ENCODE assay signal across 34 cellular contexts in the genomic region with DNA sequence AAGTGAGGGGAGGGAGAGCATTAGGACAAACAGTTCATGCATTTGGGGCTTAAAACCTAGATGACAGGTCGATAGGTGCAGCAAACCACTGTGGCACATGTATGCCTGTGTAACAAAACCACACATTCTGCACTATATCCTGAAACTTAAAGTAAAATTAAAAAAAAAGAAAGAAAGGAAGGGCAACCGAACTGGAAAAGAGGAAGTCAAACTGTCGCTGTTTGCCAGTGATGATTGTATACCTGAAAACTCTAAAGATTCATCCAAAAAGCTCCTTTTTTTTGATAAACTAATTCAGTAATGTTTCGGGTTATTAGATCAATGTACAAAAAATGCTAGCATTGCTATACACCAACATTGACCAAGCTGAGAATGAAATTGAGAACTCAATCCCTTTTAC.
"Had no signal": no experiment of that assay in that cellular context is flagged by ENCODE, and none has a peak within 500 bp of the region (broad histone marks: within the 10 kb centered on the region; RNA-seq: fewer than 3 reads in every experiment).

No MANE protein-coding gene starts in this region.

- H3K27me3 ChIP-seq: adrenal gland, body of pancreas, brain microvascular endothelial cell, breast epithelium had no signal

- H3K27ac ChIP-seq: adrenal gland, body of pancreas, brain microvascular endothelial cell, breast epithelium, VCaP had no signal

- H3K4me3 ChIP-seq: adrenal gland, body of pancreas, breast epithelium had no signal

- H3K4me1 ChIP-seq: adrenal gland, body of pancreas, breast epithelium had no signal

- H3K9me3 ChIP-seq: adrenal gland, body of pancreas, breast epithelium had no signal

- DNase-seq: activated B cell treated with CpG ODN at 0.5 μM for 24 hours; activated CD4-positive, alpha-beta memory T cell treated with anti-CD3 and anti-CD28 coated beads for 36 hours; activated CD4-positive, alpha-beta T cell treated with anti-CD3 and anti-CD28 coated beads for 4 hours; activated CD4-positive, alpha-beta T cell treated with anti-CD3 and anti-CD28 coated beads, Interleukin-2, amount 10 ng/mL, durations not matched to agents 24 days and 14 days; activated CD4-positive, alpha-beta T cell treated with anti-CD3 and anti-CD28 coated beads, Interleukin-2, amount 50 U/mL, for 1 hour; activated CD4-positive, alpha-beta T cell treated with anti-CD3 and anti-CD28 coated beads, Interleukin-2, amount 50 U/mL, for 4 hours; activated CD4-positive, CD25-positive, alpha-beta regulatory T cell treated with anti-CD3 and anti-CD28 coated beads, Interleukin-2, amount 50 U/mL, for 72 hours; activated CD8-positive, alpha-beta memory T cell treated with anti-CD3 and anti-CD28 coated beads, Interleukin-2, amount 50 U/mL, for 4 hours; activated CD8-positive, alpha-beta T cell treated with anti-CD3 and anti-CD28 coated beads for 36 hours; activated effector memory CD4-positive, alpha-beta T cell treated with anti-CD3 and anti-CD28 coated beads, Interleukin-2, amount 50 U/mL, for 16 hours; activated gamma-delta T cell treated with Interleukin-2 at 50 U/mL for 16 hours; activated naive CD4-positive, alpha-beta T cell; activated naive CD4-positive, alpha-beta T cell treated with anti-CD3 and anti-CD28 coated beads for 36 hours; activated naive CD4-positive, alpha-beta T cell treated with anti-CD3 and anti-CD28 coated beads, Interleukin-2, amount 50 U/mL, for 16 hours; activated naive CD8-positive, alpha-beta T cell treated with anti-CD3 and anti-CD28 coated beads for 36 hours; activated T-cell treated with anti-CD3 and anti-CD28 coated beads for 4 hours; activated T-cell treated with anti-CD3 and anti-CD28 coated beads, Interleukin-2, amount 50 U/mL, for 1 hour; activated T-cell treated with anti-CD3 and anti-CD28 coated beads, Interleukin-2, amount 50 U/mL, for 4 hours; activated T-cell treated with anti-CD3 and anti-CD28 coated beads, Interleukin-2, amount 50 U/mL, for 72 hours; adrenal gland; amniotic stem cell; aorta; body of pancreas; brain microvascular endothelial cell; central memory CD4-positive, alpha-beta T cell; T-helper 2 cell; T-helper 9 cell had no signal

- FAIRE-seq: astrocyte, colon, TTC549 had no signal

- H3K36me3 ChIP-seq: adrenal gland, brain microvascular endothelial cell, breast epithelium had no signal

- ATAC-seq: activated CD8-positive, alpha-beta T cell treated with anti-CD3 and anti-CD28 coated beads for 36 hours; activated naive CD4-positive, alpha-beta T cell treated with anti-CD3 and anti-CD28 coated beads, Interleukin-2, amount 50 U/mL, for 72 hours; activated T-cell treated with anti-CD3 and anti-CD28 coated beads, Interleukin-2, amount 50 U/mL, for 4 hours; activated T-cell treated with anti-CD3 and anti-CD28 coated beads, Interleukin-2, amount 50 U/mL, for 72 hours; activated T-helper 17 cell treated with anti-CD3 and anti-CD28 coated beads, Interleukin-2, amount 50 U/mL, for 72 hours; body of pancreas had no signal
